Comparison of ENCODE assay signal across 9 cellular contexts in genomic region chr6:52552278-52552643, GRCh38. TPM values are rescaled to one million over a fixed set of nuclear protein-coding genes. Genes with fewer than 3 reads are reported as not detected.
DNase-seq lines count a peak whose midpoint lies in the region; ATAC-seq, FAIRE-seq and TF ChIP-seq lines count a peak whose summit lies in the region.
"Had no signal": no experiment of that assay in that cellular context is flagged by ENCODE, and none has a peak within 500 bp of the region (broad histone marks: within the 10 kb centered on the region; RNA-seq: fewer than 3 reads in every experiment).

No MANE protein-coding gene starts in this region.

- FAIRE-seq in small intestine (lab: Jason Lieb, UNC) = no peak

- H3K4me3 ChIP-seq in GM12865 (ENCODE audit: low read depth, low read length) (no peak overlapping the region), MG63 (peak overlapping the region; percentile 0; the same call in 1 of the 2 replicates), small intestine (ENCODE audit: low read depth in 1 of 2, low read length in 2 of 2) (no peak overlapping the region)

- H3K27ac ChIP-seq in substantia nigra (ENCODE audit: low read depth, low read length, poor library complexity, severe bottlenecking) (peak overlapping the region; percentile 26), small intestine (ENCODE audit: low read depth in 1 of 2, low read length in 1 of 2) (peak overlapping the region in 1 of 2 donors; percentile 49)
- H3K27ac ChIP-seq: HL-60 had no signal

- H3K36me3 ChIP-seq in MG63 = peaks cover 87% of the 10 kb centered on the region
- no peaks in the 10 kb centered on the region for H3K36me3 ChIP-seq in small intestine (ENCODE audit: control insufficient read depth in 2 of 2, insufficient read depth in 2 of 2, low read length in 2 of 2)

- H3K9me3 ChIP-seq in MG63 (no peaks in the 10 kb centered on the region), small intestine (ENCODE audit: control insufficient read depth, low read depth) (no peaks in the 10 kb centered on the region)

- H3K27me3 ChIP-seq in MG63 (no peaks in the 10 kb centered on the region), small intestine (ENCODE audit: control insufficient read depth in 2 of 2, insufficient read depth in 2 of 2, low read length in 2 of 2) (no peaks in the 10 kb centered on the region)

- DNase-seq in GM12865 (ENCODE audit: low read depth) = peak; percentile 81
- DNase-seq in MG63 = no peak
- DNase-seq in germinal center (ENCODE audit: low spot score) = peak; percentile 51
- no peak for DNase-seq in substantia nigra (lab: John Stamatoyannopoulos, UW)
- no peak for DNase-seq in small intestine
- DNase-seq in UCSD-AML1 (lab: John Stamatoyannopoulos, UW; ENCODE audit: unreplicated experiment) = no peak
- no peak for DNase-seq in GM19240 (ENCODE audit: insufficient read length, low spot score)

- H3K4me1 ChIP-seq in small intestine (ENCODE audit: control insufficient read depth in 2 of 2, insufficient read depth in 1 of 2, low read depth in 1 of 2, low read length in 1 of 2) = peaks cover 24 to 29% of the 10 kb centered on the region in 2 donors

- no peak for TF ChIP-seq CTCF in GM12865 (IDR thresholded peaks at IDR 0.05; ENCODE audit: insufficient read depth, low read depth, low read length, missing control alignments)

- WGBS in small intestine, 3 donors = 21 to 39% (median 26%) methylated on average over 6 of the region's 6 CpGs

- ATAC-seq in GM21737 (IDR thresholded peaks at IDR 0.05; ENCODE audit: unreplicated experiment) = peak; percentile 87

RNA-seq across cellular contexts. Expression of gene TRAM2, which starts 24.6 kb away (rescaled TPM):
- total RNA-seq in MG63 (2014; rRNA removed; shearing (Covaris generic); ENCODE audit: low replicate concordance) = 206 and 243 TPM in 2 replicates
- polyA plus RNA-seq in small intestine = 10 to 100 TPM in 1 of 3 donors, 1 to 10 TPM in 2; 2.7 to 13.8 (median 3.2) TPM

Comparison
In these comparisons a context has a peak if more than half of its experiments do, and no peak if none do; other contexts are left out.
1. DNase-seq: peak in GM12865 (single experiment) and germinal center (single experiment); none in MG63 (single experiment), substantia nigra (0 of 49), small intestine (single experiment), UCSD-AML1 (single experiment) and GM19240 (single experiment).